In the genomic region with DNA sequence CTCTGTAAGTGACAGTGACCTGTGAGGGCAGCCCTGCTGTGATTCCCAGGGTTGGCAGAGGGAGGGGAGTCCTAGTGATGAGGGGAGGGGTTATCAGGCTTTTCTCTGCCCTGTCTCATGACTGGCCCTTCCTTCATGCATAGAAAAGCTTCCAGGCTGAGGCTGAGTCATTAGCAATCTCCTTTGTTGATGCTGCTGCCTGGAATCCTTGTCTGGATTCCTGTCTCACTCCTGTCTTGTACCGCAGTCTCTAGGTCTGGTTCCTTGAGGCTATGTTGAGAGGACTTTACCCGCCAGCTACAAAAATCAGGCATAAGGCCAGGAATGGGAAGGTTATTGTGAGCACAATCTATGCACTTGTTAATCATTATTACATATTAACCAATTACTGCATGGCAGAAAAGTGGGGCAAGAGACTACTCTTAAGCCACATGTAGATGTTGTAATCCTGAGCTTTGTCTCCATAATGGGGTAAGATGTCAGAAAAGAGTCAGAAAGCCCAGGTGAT, we compare ENCODE assay signal across 9 cellular contexts. TPM values are rescaled to one million over a fixed set of nuclear protein-coding genes. Genes with fewer than 3 reads are reported as not detected.
DNase-seq lines count a peak whose midpoint lies in the region; ATAC-seq and TF ChIP-seq lines count a peak whose summit lies in the region.
"Had no signal": no experiment of that assay in that cellular context is flagged by ENCODE, and none has a peak within 500 bp of the region (broad histone marks: within the 10 kb centered on the region; RNA-seq: fewer than 3 reads in every experiment).

No MANE protein-coding gene starts in this region.

- WGBS in GM23248 (ENCODE audit: low coverage in 1 of 2, low lambda C conversion rate in 2 of 2, missing lambda C conversion rate in 2 of 2), 2 experiments: 49 to 60% methylated on average over 2 of the region's 2 CpGs

- H3K79me2 ChIP-seq in GM23248 (ENCODE audit: insufficient read depth) (no peaks in the 10 kb centered on the region), fibroblast of lung (ENCODE audit: control insufficient read depth, insufficient read depth, low read length) (no peaks in the 10 kb centered on the region)

- H3K4me2 ChIP-seq in GM23248 (ENCODE audit: unreplicated experiment): no peak overlapping the region
- no peak overlapping the region for H3K4me2 ChIP-seq in fibroblast of lung (ENCODE audit: extremely low read depth, insufficient read depth, low read length)

- H3K4me1 ChIP-seq in GM23248 (ENCODE audit: insufficient read depth): no peaks in the 10 kb centered on the region
- H3K4me1 ChIP-seq in Panc1 (ENCODE audit: control insufficient read depth, insufficient read depth, low read length): no peaks in the 10 kb centered on the region
- H3K4me1 ChIP-seq in fibroblast of lung (ENCODE audit: control insufficient read depth, extremely low read depth, insufficient read depth, low read length): no peaks in the 10 kb centered on the region
- H3K4me1 ChIP-seq in neutrophil (ENCODE audit: control insufficient read depth in 1 of 2, insufficient read depth in 1 of 2, low read depth in 1 of 2, low read length in 1 of 2): peaks cover 52 to 62% of the 10 kb centered on the region in 2 experiments
- H3K4me1 ChIP-seq: suprapubic skin had no signal

- H3K4me3 ChIP-seq in GM23248 (no peak overlapping the region), Panc1 (ENCODE audit: low read depth in 2 of 2, low read length in 2 of 2) (no peak overlapping the region), fibroblast of lung (replicated peaks in 1 of 4; ENCODE audit: control extremely low read depth in 1 of 4, insufficient read depth in 1 of 4, low read depth in 3 of 4, low read length in 4 of 4) (no peak overlapping the region), neutrophil (ENCODE audit: low read depth in 1 of 2, low read length in 1 of 2) (no peak overlapping the region)
- H3K4me3 ChIP-seq: suprapubic skin had no signal

- H3K9me2 ChIP-seq in GM23248 (ENCODE audit: insufficient read depth): no peaks in the 10 kb centered on the region

- CTCF ChIA-PET in Panc1 (lab: Charles Lee): no interaction called here

- H3K36me3 ChIP-seq in GM23248 (ENCODE audit: low read depth): no peaks in the 10 kb centered on the region
- H3K36me3 ChIP-seq in Panc1 (ENCODE audit: control insufficient read depth, insufficient read depth, low read length): no peaks in the 10 kb centered on the region
- no peaks in the 10 kb centered on the region for H3K36me3 ChIP-seq in fibroblast of lung (ENCODE audit: control insufficient read depth, insufficient read depth, low read length)
- no peaks in the 10 kb centered on the region for H3K36me3 ChIP-seq in neutrophil
- H3K36me3 ChIP-seq: suprapubic skin had no signal

- POLR2A ChIA-PET in Panc1 (lab: Charles Lee): no interaction called here

- peak; percentile 68 for ATAC-seq in Panc1

- H3K9me3 ChIP-seq in GM23248 (ENCODE audit: low read depth): no peaks in the 10 kb centered on the region
- no peaks in the 10 kb centered on the region for H3K9me3 ChIP-seq in Panc1 (ENCODE audit: control insufficient read depth, insufficient read depth, low read depth, low read length)
- H3K9me3 ChIP-seq in fibroblast of lung (ENCODE audit: control insufficient read depth, insufficient read depth, low read depth, low read length): no peaks in the 10 kb centered on the region
- H3K9me3 ChIP-seq in neutrophil: no peaks in the 10 kb centered on the region
- H3K9me3 ChIP-seq: suprapubic skin had no signal

- peak; percentile 82 for DNase-seq in GM23248
- no peak for DNase-seq in Panc1 (ENCODE audit: low read depth, low spot score)
- peak; percentile 6 to 96 for DNase-seq in fibroblast of lung (ENCODE audit: low read depth in 2 of 2)
- DNase-seq in DMS 273 (lab: John Stamatoyannopoulos, UW; ENCODE audit: unreplicated experiment): no peak
- no peak for DNase-seq in Ammon's horn (ENCODE audit: low spot score)
- no peak for DNase-seq in NCI-H2171 treated with DMSO at 0.1 percent for 48 hours (lab: John Stamatoyannopoulos, UW)
- no peak for DNase-seq in GM13977 (ENCODE audit: low spot score)

- BruUV-seq in Panc1 (replicated peaks; lab: Mats Ljungman, UMichigan): no TSS peak

- in situ Hi-C loops in GM23248 (cut with MboI) (no loop called here), Panc1 (cut with HindIII; ENCODE audit: low pct_unique_long_range_greater_than_20kb, low sequenced_read_pairs) (no loop called here), GM13977 (cut with MboI; ENCODE audit: low pct_unique_long_range_greater_than_20kb, low sequenced_read_pairs, unreplicated experiment) (no loop called here)

- no peaks in the 10 kb centered on the region for H4K20me1 ChIP-seq in GM23248 (ENCODE audit: insufficient read depth)
- H4K20me1 ChIP-seq in fibroblast of lung (ENCODE audit: control insufficient read depth, extremely low read depth, insufficient read depth, low read length): no peaks in the 10 kb centered on the region

- H3K9ac ChIP-seq in GM23248 (no peak overlapping the region), fibroblast of lung (ENCODE audit: insufficient read depth, low read length) (no peak overlapping the region)

- peak overlapping the region; percentile 41; the same call in 1 of the 2 replicates for H3K27ac ChIP-seq in GM23248
- no peak overlapping the region for H3K27ac ChIP-seq in Panc1 (ENCODE audit: low read length)
- no peak overlapping the region for H3K27ac ChIP-seq in fibroblast of lung (ENCODE audit: insufficient read depth, low read length)
- peak overlapping the region; percentile 53 for H3K27ac ChIP-seq in neutrophil
- H3K27ac ChIP-seq: suprapubic skin had no signal

- TF ChIP-seq CTCF in Panc1 (IDR thresholded peaks at IDR 0.05): no peak
- no peak for TF ChIP-seq CTCF in fibroblast of lung (conservative IDR thresholded peaks at IDR 0.05 in 1 of 2, IDR thresholded peaks at IDR 0.05 in 1 of 2; ENCODE audit: low read depth in 1 of 2, low read length in 2 of 2)
- no peak for TF ChIP-seq CTCF in neutrophil (IDR thresholded peaks at IDR 0.05)
- no peak for TF ChIP-seq CTCF in GM13977 (IDR thresholded peaks at IDR 0.05; ENCODE audit: extremely low read depth, insufficient read depth, missing control alignments)

- no peak overlapping the region for H2AFZ ChIP-seq in GM23248
- no peak overlapping the region for H2AFZ ChIP-seq in fibroblast of lung (ENCODE audit: low read length)

- H3F3A ChIP-seq in GM23248 (ENCODE audit: insufficient read depth): no peaks in the 10 kb centered on the region

- intact Hi-C loops in Panc1 (cut with micrococcal nuclease; ENCODE audit: unreplicated experiment): no loop called here

- H3K27me3 ChIP-seq in GM23248 (replicated peaks; ENCODE audit: insufficient read depth) (no peaks in the 10 kb centered on the region), Panc1 (ENCODE audit: control insufficient read depth, insufficient read depth, low read length) (no peaks in the 10 kb centered on the region), fibroblast of lung (ENCODE audit: control insufficient read depth, insufficient read depth, low read length) (no peaks in the 10 kb centered on the region), neutrophil (no peaks in the 10 kb centered on the region)
- H3K27me3 ChIP-seq: suprapubic skin had no signal

RNA-seq across cellular contexts. Expression of a gene that starts 7.2 kb away (rescaled TPM):
- not detected in 2 replicates for total RNA-seq in GM23248 (2014; rRNA removed; shearing (Covaris generic))
- polyA plus RNA-seq in GM23248 (2016; fragmentation: Nextera tagmentation; extraction: Ambion mirVana) (not detected in 2 replicates), fibroblast of lung (not detected in 2 replicates)
- total RNA-seq in Panc1 (2021; ENCODE audit: unreplicated experiment) (0.03 TPM), fibroblast of lung (not detected in 2 replicates)
- polyA plus RNA-seq in Panc1 (2012; ENCODE audit: insufficient read length): 0.08 TPM
- polyA plus RNA-seq in fibroblast of lung (2012): not detected in 2 replicates
- not detected in 2 replicates for polyA minus RNA-seq in fibroblast of lung (ENCODE audit: low replicate concordance)

Comparison
In these comparisons a context has a peak if more than half of its experiments do, and no peak if none do; other contexts are left out.
1. DNase-seq: peak in GM23248 (single experiment) and fibroblast of lung (2 of 2); none in Panc1 (single experiment), DMS 273 (single experiment), Ammon's horn (single experiment), NCI-H2171 treated with DMSO at 0.1 percent for 48 hours (single experiment) and GM13977 (single experiment).
2. H3K27ac ChIP-seq: peak in GM23248 (single experiment) and neutrophil (single experiment); none in Panc1 (single experiment) and fibroblast of lung (single experiment).